1 cellular context compared by ENCODE assay signal in the genomic region with DNA sequence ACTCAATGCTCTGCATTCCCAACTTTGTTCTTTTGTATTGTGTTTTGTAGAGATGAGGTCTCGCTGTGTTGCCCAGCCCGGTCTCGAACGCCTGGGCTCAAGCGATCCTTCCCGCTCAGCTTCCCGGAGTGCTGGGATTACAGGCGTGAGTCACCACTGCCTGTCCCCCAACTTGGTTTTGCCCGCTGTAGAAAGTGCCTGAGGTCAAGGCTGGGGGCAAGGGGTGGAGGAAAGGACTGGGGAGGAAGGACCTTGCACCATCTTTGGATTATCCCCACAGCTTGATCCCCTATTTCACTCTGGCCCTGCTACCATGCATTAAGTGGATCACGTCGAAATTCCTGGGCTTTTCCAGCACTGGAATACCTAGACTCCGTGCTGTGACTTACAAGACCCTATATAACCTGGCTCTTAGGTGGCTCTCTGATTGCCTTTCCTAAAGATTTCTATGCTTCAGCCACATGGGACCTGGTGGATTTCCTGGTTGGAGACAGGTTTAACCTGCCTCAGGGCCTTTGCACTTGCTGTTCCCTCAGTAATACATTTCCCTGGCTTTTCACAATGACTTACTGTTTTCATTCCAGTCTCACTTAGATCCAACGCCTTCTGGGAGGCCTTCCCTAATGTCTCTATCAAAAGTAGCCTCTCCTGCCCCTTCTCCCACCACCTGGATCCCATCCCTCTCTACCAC.
A peak's percentile ranks its signal among the peaks of the same experiment; 100 is the strongest.
TF ChIP-seq lines count a peak whose summit lies in the region.

No MANE protein-coding gene starts in this region.

TF ChIP-seq in IMR-90, 13 proteins besides CTCF, POLR2A, EP300 and RAD21:
- TF ChIP-seq MAZ (IDR thresholded peaks at IDR 0.05; ENCODE audit: borderline replicate concordance, low read depth, low read length) (no peak), FOS (IDR thresholded peaks at IDR 0.05; ENCODE audit: low read depth, low read length) (peak; percentile 13; the same call in 1 of the 2 replicates), CHD1 (IDR thresholded peaks at IDR 0.05; ENCODE audit: low read depth, low read length) (no peak)
